9 cellular contexts compared by ENCODE assay signal in the genomic region with DNA sequence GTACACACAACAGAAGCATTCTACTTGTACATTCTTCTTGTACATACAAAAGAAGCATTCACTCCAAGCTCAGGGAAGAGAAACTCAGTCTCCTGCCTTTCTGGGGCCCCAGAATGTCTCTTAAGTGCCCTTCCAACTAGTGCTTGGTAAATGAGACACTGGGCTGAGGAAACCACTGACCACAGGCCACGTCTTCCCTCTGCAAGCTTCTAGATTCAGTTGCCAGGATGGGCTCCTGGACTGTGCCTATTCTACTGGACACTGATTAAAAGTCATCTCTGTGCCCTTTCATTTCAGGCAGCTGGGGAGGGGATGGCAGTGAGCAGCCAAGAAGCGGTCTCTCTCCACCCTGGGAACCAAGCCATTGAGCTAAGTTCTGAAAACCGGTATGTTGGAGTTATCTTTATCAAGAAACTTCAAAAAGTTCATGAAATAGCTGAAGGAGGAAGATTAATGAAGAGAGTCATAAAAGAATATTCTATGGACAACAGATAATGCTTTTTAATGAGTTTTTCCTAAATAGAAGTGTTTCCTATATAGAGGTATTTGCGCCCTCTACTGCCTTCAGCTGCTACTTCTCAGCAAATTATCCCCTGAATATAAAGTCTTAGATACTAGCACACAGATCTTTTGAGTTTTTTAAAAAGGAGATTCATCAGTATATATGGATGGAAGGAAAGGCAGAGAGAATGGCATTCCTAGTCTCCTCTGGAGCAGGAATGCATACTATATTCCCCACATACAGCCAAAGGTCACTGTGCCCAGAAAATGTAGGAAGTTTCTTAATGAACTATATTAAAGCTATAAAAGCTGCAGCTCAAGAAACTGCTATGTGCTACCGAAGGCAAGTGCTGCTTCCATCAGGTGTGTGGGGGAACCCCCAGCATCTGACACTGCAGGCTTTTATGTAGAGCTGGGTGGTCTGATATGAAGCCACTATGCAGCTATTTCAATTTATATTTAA. TPM values are rescaled to one million over a fixed set of nuclear protein-coding genes. Genes with fewer than 3 reads are reported as not detected.
DNase-seq lines count a peak whose midpoint lies in the region; ATAC-seq, FAIRE-seq and TF ChIP-seq lines count a peak whose summit lies in the region.
"Had no signal": no experiment of that assay in that cellular context is flagged by ENCODE, and none has a peak within 500 bp of the region (broad histone marks: within the 10 kb centered on the region; RNA-seq: fewer than 3 reads in every experiment).

No MANE protein-coding gene starts in this region.

- peak; percentile 78 to 86 for TF ChIP-seq RAD21 in liver (IDR thresholded peaks at IDR 0.05)

- POLR2A ChIA-PET in CD4-positive, alpha-beta T cell (lab: Charles Lee) = interaction anchor here (1.1 to 1.7 kb wide), 5 partner anchors 22 to 68 kb away, joined by 3 to 12 read pairs (median 6); a partner anchor contains a TSS

- CTCF ChIA-PET in CD4-positive, alpha-beta T cell (lab: Charles Lee) = interaction anchor here (0.5 to 1.8 kb wide), 13 partner anchors 8 to 118 kb away, joined by 3 to 7 read pairs (median 4); a partner anchor contains a TSS

- TF ChIP-seq CTCF in CD4-positive, alpha-beta T cell (IDR thresholded peaks at IDR 0.05) = peak; percentile 58
- TF ChIP-seq CTCF in HFFc6 (IDR thresholded peaks at IDR 0.05) (peak; percentile 83), astrocyte (IDR thresholded peaks at IDR 0.05; ENCODE audit: insufficient read depth, low read depth, low read length) (peak; percentile 60), liver (IDR thresholded peaks at IDR 0.05; ENCODE audit: low read depth, low read length, missing input control) (peak; percentile 60)

- H3K36me3 Mint-ChIP-seq in CD4-positive, alpha-beta T cell (ENCODE audit: low read depth) = no peaks in the 10 kb centered on the region
- H3K36me3 Mint-ChIP-seq in HFFc6 (ENCODE audit: low read depth) = no peaks in the 10 kb centered on the region
- no peaks in the 10 kb centered on the region for H3K36me3 Mint-ChIP-seq in astrocyte (ENCODE audit: low read depth, unreplicated experiment)

- peaks cover 7% of the 10 kb centered on the region for H3K4me1 Mint-ChIP-seq in CD4-positive, alpha-beta T cell (ENCODE audit: low read depth)
- H3K4me1 Mint-ChIP-seq in HFFc6 (ENCODE audit: low read depth) (peaks cover 61% of the 10 kb centered on the region), astrocyte (ENCODE audit: low read depth, unreplicated experiment) (peaks cover 19% of the 10 kb centered on the region)

- H3K9ac ChIP-seq in astrocyte (ENCODE audit: low read length) (no peak overlapping the region), liver (ENCODE audit: low read depth in 1 of 2, low read length in 2 of 2) (no peak overlapping the region)

- H3K4me3 Mint-ChIP-seq in CD4-positive, alpha-beta T cell = no peak overlapping the region
- H3K4me3 Mint-ChIP-seq in HFFc6 (no peak overlapping the region), astrocyte (ENCODE audit: unreplicated experiment) (no peak overlapping the region)

- DNase-seq in CD4-positive, alpha-beta T cell = peak in 1 of 10 experiments; percentile 8
- DNase-seq in HFFc6 = no peak
- DNase-seq in astrocyte (ENCODE audit: low read depth) = peak; percentile 73
- no peak for DNase-seq in NCI-H526 treated with DMSO at 0.1 percent for 48 hours (lab: John Stamatoyannopoulos, UW)
- no peak for DNase-seq in NCI-H1436 (lab: John Stamatoyannopoulos, UW)

- H3K27ac ChIP-seq in CD4-positive, alpha-beta T cell (ENCODE audit: low read depth, low read length) = no peak overlapping the region
- no peak overlapping the region for H3K27ac ChIP-seq in astrocyte (ENCODE audit: low read depth, low read length)
- peak overlapping the region; percentile 40 to 55 for H3K27ac ChIP-seq in liver (ENCODE audit: low read depth in 1 of 2, low read length in 2 of 2)
- H3K27ac ChIP-seq: SJCRH30 had no signal

- peak overlapping the region; percentile 21 for H2AFZ ChIP-seq in astrocyte (ENCODE audit: low read depth, low read length)

- no peaks in the 10 kb centered on the region for H4K20me1 ChIP-seq in astrocyte (ENCODE audit: insufficient read depth, low read length)

- peak; percentile 46 for ATAC-seq in CD4-positive, alpha-beta T cell (ENCODE audit: poor library complexity)
- ATAC-seq in GM21528 (IDR thresholded peaks at IDR 0.05; ENCODE audit: low FRiP score, unreplicated experiment) (no peak), HG03196 (IDR thresholded peaks at IDR 0.05; ENCODE audit: unreplicated experiment) (no peak)

- H3K9me3 Mint-ChIP-seq in CD4-positive, alpha-beta T cell = no peaks in the 10 kb centered on the region
- H3K9me3 Mint-ChIP-seq in HFFc6 (peaks cover 6% of the 10 kb centered on the region; the same call in 1 of the 2 replicates), astrocyte (ENCODE audit: unreplicated experiment) (peaks cover 5% of the 10 kb centered on the region)

- no peaks in the 10 kb centered on the region for H3K27me3 Mint-ChIP-seq in CD4-positive, alpha-beta T cell
- no peaks in the 10 kb centered on the region for H3K27me3 Mint-ChIP-seq in HFFc6 (ENCODE audit: insufficient read depth)
- H3K27me3 Mint-ChIP-seq in astrocyte (ENCODE audit: low read depth, unreplicated experiment) = no peaks in the 10 kb centered on the region

- H3K4me3 ChIP-seq in astrocyte (ENCODE audit: insufficient read depth, low read depth, low read length) = no peak overlapping the region
- H3K4me3 ChIP-seq in liver (ENCODE audit: low read depth in 1 of 3, low read length in 3 of 3) = no peak overlapping the region
- H3K4me3 ChIP-seq: SJCRH30 had no signal

- H3K36me3 ChIP-seq in astrocyte (ENCODE audit: insufficient read depth, low read length) (no peaks in the 10 kb centered on the region), liver (ENCODE audit: control insufficient read depth in 4 of 4, insufficient read depth in 3 of 4, low read depth in 1 of 4, low read length in 3 of 4) (no peaks in the 10 kb centered on the region)
- H3K36me3 ChIP-seq: SJCRH30 had no signal

- H3K79me2 ChIP-seq in astrocyte (ENCODE audit: insufficient read depth, low read length) = no peaks in the 10 kb centered on the region

- 28% methylated on average over 5 of the region's 5 CpGs for WGBS in liver

- no peak for FAIRE-seq in astrocyte (lab: Jason Lieb, UNC)

- H3K4me2 ChIP-seq in astrocyte (ENCODE audit: low read length) = peak overlapping the region; percentile 17

- intact Hi-C loops in CD4-positive, alpha-beta T cell (cut with DNase I, micrococcal nuclease) = loop anchor here (2.0 to 5.0 kb wide), 3 partner anchors 67 to 193 kb away; a partner anchor contains a TSS

- H3K4me1 ChIP-seq in astrocyte (ENCODE audit: insufficient read depth, low read length) = peaks cover 18% of the 10 kb centered on the region
- H3K4me1 ChIP-seq in liver (ENCODE audit: control insufficient read depth in 4 of 4, insufficient read depth in 4 of 4, low read length in 3 of 4) = peaks cover 3 to 37% (median 27%) of the 10 kb centered on the region in 4 donors
- H3K4me1 ChIP-seq: SJCRH30 had no signal

- no peaks in the 10 kb centered on the region for H3K9me3 ChIP-seq in CD4-positive, alpha-beta T cell (ENCODE audit: control insufficient read depth, low read length)
- H3K9me3 ChIP-seq in astrocyte (ENCODE audit: insufficient read depth, low read depth, low read length) = no peaks in the 10 kb centered on the region
- H3K9me3 ChIP-seq in liver (ENCODE audit: control insufficient read depth in 4 of 4, low read length in 3 of 4) = no peaks in the 10 kb centered on the region
- H3K9me3 ChIP-seq: SJCRH30 had no signal

- no peaks in the 10 kb centered on the region for H3K27me3 ChIP-seq in CD4-positive, alpha-beta T cell (ENCODE audit: control insufficient read depth, insufficient read depth, low read length)
- H3K27me3 ChIP-seq in astrocyte (ENCODE audit: insufficient read depth, low read length) (peaks cover 3% of the 10 kb centered on the region), liver (ENCODE audit: control insufficient read depth in 4 of 4, insufficient read depth in 4 of 4, low read length in 3 of 4) (no peaks in the 10 kb centered on the region)
- H3K27me3 ChIP-seq: SJCRH30 had no signal

- no peak overlapping the region for H3K27ac Mint-ChIP-seq in CD4-positive, alpha-beta T cell
- peak overlapping the region; percentile 63 for H3K27ac Mint-ChIP-seq in HFFc6
- H3K27ac Mint-ChIP-seq in astrocyte (ENCODE audit: unreplicated experiment) = no peak overlapping the region

TF ChIP-seq in liver, 16 proteins besides CTCF, POLR2A, EP300 and RAD21 (continues in another document):
- TF ChIP-seq JUND (IDR thresholded peaks at IDR 0.05) (no peak), FOXA1 (IDR thresholded peaks at IDR 0.05) (no peak)

RNA-seq across cellular contexts. Expression of a gene that starts 8.4 kb away (rescaled TPM):
- under 1 TPM; 0.11 to 0.14 TPM for total RNA-seq in CD4-positive, alpha-beta T cell
- not detected for total RNA-seq in HFFc6 (2021; fragmentation: NEBNext Ultra II Directional; extraction: Animal tissue kit (Norgen Biotek cat#: 25700))
- total RNA-seq in astrocyte = not detected in 2 replicates
- total RNA-seq in liver = 10 to 100 TPM in 1 of 2 donors, not detected in 1; 13.3 TPM
- under 1 TPM in 1 of 2 donors, not detected in 1; 0.15 TPM for polyA plus RNA-seq in liver
- total RNA-seq: SJCRH30 had no signal

RNA-seq across cellular contexts. Expression of a gene that starts 23.0 kb away (rescaled TPM):
- total RNA-seq in CD4-positive, alpha-beta T cell = 1 to 10 TPM; 5.1 to 6.2 TPM
- total RNA-seq in HFFc6 (2021; fragmentation: NEBNext Ultra II Directional; extraction: Animal tissue kit (Norgen Biotek cat#: 25700)) = 10 to 100 TPM; 35.7 to 52.5 (median 49.1) TPM
- total RNA-seq in astrocyte (335 and 375 TPM in 2 replicates), liver (10 to 100 TPM; 11.4 to 11.8 TPM)
- 10 to 100 TPM in 1 of 2 donors, 1 to 10 TPM in 1; 8.1 to 17.5 TPM for polyA plus RNA-seq in liver

RNA-seq across cellular contexts. Expression of a gene that starts 41.6 kb away (rescaled TPM):
- total RNA-seq in CD4-positive, alpha-beta T cell = 10 to 100 TPM; 11.5 to 12.8 TPM
- 10 to 100 TPM; 11.5 to 18.6 (median 18.0) TPM for total RNA-seq in HFFc6 (2021; fragmentation: NEBNext Ultra II Directional; extraction: Animal tissue kit (Norgen Biotek cat#: 25700))
- total RNA-seq in astrocyte (171 and 193 TPM in 2 replicates), liver (10 to 100 TPM in 1 of 2 donors, 1 to 10 TPM in 1; 9.8 to 11.2 TPM)
- polyA plus RNA-seq in liver = 10 to 100 TPM in 1 of 2 donors, 1 to 10 TPM in 1; 9.2 to 10.9 TPM

RNA-seq across cellular contexts. Expression of a gene that starts 44.9 kb away (rescaled TPM):
- 10 to 100 TPM; 25.2 to 25.9 TPM for total RNA-seq in CD4-positive, alpha-beta T cell
- 10 to 100 TPM; 19.2 to 26.1 (median 22.4) TPM for total RNA-seq in HFFc6 (2021; fragmentation: NEBNext Ultra II Directional; extraction: Animal tissue kit (Norgen Biotek cat#: 25700))
- total RNA-seq in astrocyte (42.9 and 44.7 TPM in 2 replicates), liver (10 to 100 TPM in 1 of 2 donors, 1 to 10 TPM in 1; 5.0 to 10.7 TPM)
- 1 to 10 TPM; 6.2 to 7.3 TPM for polyA plus RNA-seq in liver

Comparison
In these comparisons a context has a peak if more than half of its experiments do, and no peak if none do; other contexts are left out.
1. H3K27ac ChIP-seq: peak in liver (2 of 2); none in CD4-positive, alpha-beta T cell (single experiment) and astrocyte (single experiment).
2. Peak in every context shown above with its lines, with median percentiles within 50 percentile points of each other: CTCF ChIP-seq.